In the genomic region with DNA sequence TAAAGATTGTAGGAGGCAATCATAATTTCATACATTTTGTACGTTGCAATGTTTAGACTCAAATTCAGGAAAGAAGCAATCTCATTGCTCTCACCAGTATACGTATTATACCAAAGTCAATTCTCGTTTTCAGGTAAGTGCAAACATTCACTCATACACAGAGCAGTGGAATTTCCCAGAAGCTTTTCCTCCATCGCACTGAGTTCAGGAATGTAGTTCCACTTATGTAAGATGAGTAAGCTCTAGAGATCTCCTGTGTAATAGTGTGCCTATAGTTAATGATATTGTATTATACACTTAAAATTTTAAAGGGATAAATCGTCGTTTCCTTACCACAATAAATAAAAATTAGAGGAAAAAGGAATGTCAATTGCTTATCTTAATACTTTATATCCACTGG, we compare ENCODE assay signal across 18 cellular contexts.
"Had no signal": no experiment of that assay in that cellular context is flagged by ENCODE, and none has a peak within 500 bp of the region (broad histone marks: within the 10 kb centered on the region; RNA-seq: fewer than 3 reads in every experiment).

No MANE protein-coding gene starts in this region.

- H3K9me3 Mint-ChIP-seq: endodermal cell; mesothelial cell of epicardium; neural crest cell; stimulated activated naive B cell treated with anti-CD40 and anti-IgM and Interleukin-4, amounts not matched to agents 10 μg/mL and 1 μg/mL and 100 μg/mL, for 72 hours had no signal

- H3K27ac Mint-ChIP-seq: endodermal cell; mesothelial cell of epicardium; natural killer cell; stimulated activated naive B cell treated with anti-CD40 and anti-IgM and Interleukin-4, amounts not matched to agents 10 μg/mL and 1 μg/mL and 100 μg/mL, for 72 hours; stimulated activated naive CD8-positive, alpha-beta T cell treated with anti-CD3 and anti-CD28 coated beads, Interleukin-15, amount 100 ng/mL, for 72 hours had no signal

- H3K4me1 Mint-ChIP-seq: endodermal cell; natural killer cell; neural crest cell; stimulated activated naive B cell treated with anti-CD40 and anti-IgM and Interleukin-4, amounts not matched to agents 10 μg/mL and 1 μg/mL and 100 μg/mL, for 72 hours; stimulated activated naive CD8-positive, alpha-beta T cell treated with anti-CD3 and anti-CD28 coated beads, Interleukin-15, amount 100 ng/mL, for 72 hours had no signal

- DNase-seq: effector CD4-positive, alpha-beta T cell; endodermal cell; gastrocnemius medialis; kidney glomerular epithelial cell; natural killer cell; posterior cingulate gyrus; sigmoid colon; stimulated activated CD4-positive, alpha-beta T cell treated with anti-CD3 and anti-CD28 coated beads, Interleukin-2, amount 100 ng/mL, for 24 hours; stimulated activated CD4-positive, alpha-beta T cell treated with anti-CD3 and anti-CD28 coated beads, Interleukin-4, amount 100 ng/mL, for 4 hours; stimulated activated naive B cell treated with anti-CD40 and anti-IgM and Interleukin-4, amounts not matched to agents 10 μg/mL and 1 μg/mL and 100 μg/mL, for 72 hours; stimulated activated naive CD8-positive, alpha-beta T cell treated with anti-CD3 and anti-CD28 coated beads, Interleukin-15, amount 100 ng/mL, for 72 hours; testis had no signal

- H3K4me3 Mint-ChIP-seq: endodermal cell; mesothelial cell of epicardium; natural killer cell; neural crest cell; stimulated activated naive B cell treated with anti-CD40 and anti-IgM and Interleukin-4, amounts not matched to agents 10 μg/mL and 1 μg/mL and 100 μg/mL, for 72 hours; stimulated activated naive CD8-positive, alpha-beta T cell treated with anti-CD3 and anti-CD28 coated beads, Interleukin-15, amount 100 ng/mL, for 72 hours had no signal

- H3K27me3 Mint-ChIP-seq: stimulated activated naive B cell treated with anti-CD40 and anti-IgM and Interleukin-4, amounts not matched to agents 10 μg/mL and 1 μg/mL and 100 μg/mL, for 72 hours; stimulated activated naive CD8-positive, alpha-beta T cell treated with anti-CD3 and anti-CD28 coated beads, Interleukin-15, amount 100 ng/mL, for 72 hours had no signal

- FAIRE-seq: endothelial cell of umbilical vein had no signal

- H3K4me1 ChIP-seq: gastrocnemius medialis, sigmoid colon, testis, tibial nerve had no signal

- H3K4me3 ChIP-seq: coronary artery, gastrocnemius medialis, sigmoid colon, skin epidermis, testis, tibial nerve had no signal

- H3K36me3 Mint-ChIP-seq: mesothelial cell of epicardium; natural killer cell; stimulated activated naive B cell treated with anti-CD40 and anti-IgM and Interleukin-4, amounts not matched to agents 10 μg/mL and 1 μg/mL and 100 μg/mL, for 72 hours had no signal

- H3K9me3 ChIP-seq: gastrocnemius medialis, sigmoid colon, testis, tibial nerve had no signal

- H3K27me3 ChIP-seq: gastrocnemius medialis, sigmoid colon, testis, tibial nerve had no signal

- H3K36me3 ChIP-seq: gastrocnemius medialis, sigmoid colon, tibial nerve had no signal

- H3K27ac ChIP-seq: coronary artery, gastrocnemius medialis, sigmoid colon, skin epidermis, testis, tibial nerve had no signal

- ATAC-seq: gastrocnemius medialis; natural killer cell; stimulated activated naive B cell treated with anti-CD40 and anti-IgM and Interleukin-4, amounts not matched to agents 10 μg/mL and 1 μg/mL and 100 μg/mL, for 72 hours; stimulated activated naive CD8-positive, alpha-beta T cell treated with anti-CD3 and anti-CD28 coated beads, Interleukin-15, amount 100 ng/mL, for 72 hours had no signal
